1 cellular context compared by ENCODE assay signal in genomic region chr2:227759411-227760113, GRCh38.
A peak's percentile ranks its signal among the peaks of the same experiment; 100 is the strongest.
TF ChIP-seq lines count a peak whose summit lies in the region.

No MANE protein-coding gene starts in this region.

TF ChIP-seq in HepG2, 621 proteins besides CTCF, POLR2A, EP300 and RAD21 (continued from another document and continues in another):
- TF ChIP-seq, protein P1, sequence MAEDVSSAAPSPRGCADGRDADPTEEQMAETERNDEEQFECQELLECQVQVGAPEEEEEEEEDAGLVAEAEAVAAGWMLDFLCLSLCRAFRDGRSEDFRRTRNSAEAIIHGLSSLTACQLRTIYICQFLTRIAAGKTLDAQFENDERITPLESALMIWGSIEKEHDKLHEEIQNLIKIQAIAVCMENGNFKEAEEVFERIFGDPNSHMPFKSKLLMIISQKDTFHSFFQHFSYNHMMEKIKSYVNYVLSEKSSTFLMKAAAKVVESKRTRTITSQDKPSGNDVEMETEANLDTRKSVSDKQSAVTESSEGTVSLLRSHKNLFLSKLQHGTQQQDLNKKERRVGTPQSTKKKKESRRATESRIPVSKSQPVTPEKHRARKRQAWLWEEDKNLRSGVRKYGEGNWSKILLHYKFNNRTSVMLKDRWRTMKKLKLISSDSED (CRISPR knock-in tag; IDR thresholded peaks at IDR 0.05): no peak
- no peak for TF ChIP-seq ZNF577 (CRISPR knock-in tag; IDR thresholded peaks at IDR 0.05; ENCODE audit: borderline replicate concordance, low read depth)
- no peak for TF ChIP-seq RARG (CRISPR knock-in tag; IDR thresholded peaks at IDR 0.05; ENCODE audit: low read depth)
- TF ChIP-seq CERS6 (CRISPR knock-in tag; IDR thresholded peaks at IDR 0.05): no peak
- TF ChIP-seq BRCA1 (CRISPR knock-in tag; IDR thresholded peaks at IDR 0.05): no peak
- peak; percentile 54 for TF ChIP-seq ELF3 (CRISPR knock-in tag; IDR thresholded peaks at IDR 0.05)
- TF ChIP-seq, protein P2, sequence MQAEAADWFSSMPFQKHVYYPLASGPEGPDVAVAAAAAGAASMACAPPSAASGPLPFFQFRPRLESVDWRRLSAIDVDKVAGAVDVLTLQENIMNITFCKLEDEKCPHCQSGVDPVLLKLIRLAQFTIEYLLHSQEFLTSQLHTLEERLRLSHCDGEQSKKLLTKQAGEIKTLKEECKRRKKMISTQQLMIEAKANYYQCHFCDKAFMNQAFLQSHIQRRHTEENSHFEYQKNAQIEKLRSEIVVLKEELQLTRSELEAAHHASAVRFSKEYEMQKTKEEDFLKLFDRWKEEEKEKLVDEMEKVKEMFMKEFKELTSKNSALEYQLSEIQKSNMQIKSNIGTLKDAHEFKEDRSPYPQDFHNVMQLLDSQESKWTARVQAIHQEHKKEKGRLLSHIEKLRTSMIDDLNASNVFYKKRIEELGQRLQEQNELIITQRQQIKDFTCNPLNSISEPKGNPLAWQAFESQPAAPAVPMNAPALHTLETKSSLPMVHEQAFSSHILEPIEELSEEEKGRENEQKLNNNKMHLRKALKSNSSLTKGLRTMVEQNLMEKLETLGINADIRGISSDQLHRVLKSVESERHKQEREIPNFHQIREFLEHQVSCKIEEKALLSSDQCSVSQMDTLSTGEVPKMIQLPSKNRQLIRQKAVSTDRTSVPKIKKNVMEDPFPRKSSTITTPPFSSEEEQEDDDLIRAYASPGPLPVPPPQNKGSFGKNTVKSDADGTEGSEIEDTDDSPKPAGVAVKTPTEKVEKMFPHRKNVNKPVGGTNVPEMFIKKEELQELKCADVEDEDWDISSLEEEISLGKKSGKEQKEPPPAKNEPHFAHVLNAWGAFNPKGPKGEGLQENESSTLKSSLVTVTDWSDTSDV (CRISPR knock-in tag; IDR thresholded peaks at IDR 0.05): 0 out of 2 replicates have a peak, but pooled peaks have one; percentile 22
- no peak; the same call in 1 of the 2 replicates for TF ChIP-seq SPEN (CRISPR knock-in tag; IDR thresholded peaks at IDR 0.05; ENCODE audit: low read depth)
- no peak for TF ChIP-seq GPN1 (CRISPR knock-in tag; IDR thresholded peaks at IDR 0.05; ENCODE audit: borderline replicate concordance)
- 0 out of 2 replicates have a peak, but pooled peaks have one; percentile 26 for TF ChIP-seq ARNTL (CRISPR knock-in tag; IDR thresholded peaks at IDR 0.05)
- TF ChIP-seq NFIC (IDR thresholded peaks at IDR 0.05; ENCODE audit: low read length): peak; percentile 30; the same call in 1 of the 2 replicates
- peak; percentile 46; the same call in 1 of the 2 replicates for TF ChIP-seq MEIS1 (CRISPR knock-in tag; IDR thresholded peaks at IDR 0.05; ENCODE audit: borderline replicate concordance)
- TF ChIP-seq ZNF704 (CRISPR knock-in tag; IDR thresholded peaks at IDR 0.05; ENCODE audit: borderline replicate concordance): no peak
- peak; percentile 86 for TF ChIP-seq RARA (CRISPR knock-in tag; IDR thresholded peaks at IDR 0.05)
- no peak for TF ChIP-seq ZNF589 (CRISPR knock-in tag; conservative IDR thresholded peaks at IDR 0.05)
- TF ChIP-seq HOXA3 (CRISPR knock-in tag; IDR thresholded peaks at IDR 0.05): peak; percentile 83
- TF ChIP-seq MED8 (CRISPR knock-in tag; IDR thresholded peaks at IDR 0.05; ENCODE audit: insufficient replicate concordance): peak; percentile 78
- TF ChIP-seq UBTF (CRISPR knock-in tag; IDR thresholded peaks at IDR 0.05): 0 out of 2 replicates have a peak, but pooled peaks have one; percentile 19
- TF ChIP-seq JUNB (CRISPR knock-in tag; IDR thresholded peaks at IDR 0.05; ENCODE audit: borderline replicate concordance): peak; percentile 19; the same call in 1 of the 2 replicates
- no peak for TF ChIP-seq NR1H2 (CRISPR knock-in tag; IDR thresholded peaks at IDR 0.05; ENCODE audit: borderline replicate concordance, low read depth)
- no peak; the same call in 1 of the 2 replicates for TF ChIP-seq RERE (CRISPR knock-in tag; IDR thresholded peaks at IDR 0.05; ENCODE audit: low read depth)
- TF ChIP-seq ZNF205 (CRISPR knock-in tag; IDR thresholded peaks at IDR 0.05): no peak
- TF ChIP-seq, protein P3, sequence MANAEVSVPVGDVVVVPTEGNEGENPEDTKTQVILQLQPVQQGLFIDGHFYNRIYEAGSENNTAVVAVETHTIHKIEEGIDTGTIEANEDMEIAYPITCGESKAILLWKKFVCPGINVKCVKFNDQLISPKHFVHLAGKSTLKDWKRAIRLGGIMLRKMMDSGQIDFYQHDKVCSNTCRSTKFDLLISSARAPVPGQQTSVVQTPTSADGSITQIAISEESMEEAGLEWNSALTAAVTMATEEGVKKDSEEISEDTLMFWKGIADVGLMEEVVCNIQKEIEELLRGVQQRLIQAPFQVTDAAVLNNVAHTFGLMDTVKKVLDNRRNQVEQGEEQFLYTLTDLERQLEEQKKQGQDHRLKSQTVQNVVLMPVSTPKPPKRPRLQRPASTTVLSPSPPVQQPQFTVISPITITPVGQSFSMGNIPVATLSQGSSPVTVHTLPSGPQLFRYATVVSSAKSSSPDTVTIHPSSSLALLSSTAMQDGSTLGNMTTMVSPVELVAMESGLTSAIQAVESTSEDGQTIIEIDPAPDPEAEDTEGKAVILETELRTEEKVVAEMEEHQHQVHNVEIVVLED (CRISPR knock-in tag; IDR thresholded peaks at IDR 0.05; ENCODE audit: borderline replicate concordance): peak; percentile 31; the same call in 1 of the 2 replicates
- TF ChIP-seq PCBP1 (IDR thresholded peaks at IDR 0.05; ENCODE audit: borderline replicate concordance, low read depth, low read length): no peak
- TF ChIP-seq MAFK (conservative IDR thresholded peaks at IDR 0.05 in 1 of 2, IDR thresholded peaks at IDR 0.05 in 1 of 2; ENCODE audit: low read length in 2 of 2): no peak
- peak; percentile 21; the same call in 1 of the 2 replicates for TF ChIP-seq HMG20B (CRISPR knock-in tag; conservative IDR thresholded peaks at IDR 0.05)
- TF ChIP-seq ASH2L (IDR thresholded peaks at IDR 0.05; ENCODE audit: insufficient read length, low read depth, low read length): no peak
- peak; percentile 86 for TF ChIP-seq ZNF362 (CRISPR knock-in tag; IDR thresholded peaks at IDR 0.05; ENCODE audit: borderline replicate concordance)
- no peak for TF ChIP-seq IRX3 (CRISPR knock-in tag; IDR thresholded peaks at IDR 0.05; ENCODE audit: borderline replicate concordance, low read depth)
- TF ChIP-seq GATAD2A (CRISPR knock-in tag; IDR thresholded peaks at IDR 0.05): peak; percentile 90
- no peak for TF ChIP-seq ZNF333 (CRISPR knock-in tag; IDR thresholded peaks at IDR 0.05; ENCODE audit: borderline replicate concordance)
- no peak for TF ChIP-seq ZBTB26 (CRISPR knock-in tag; IDR thresholded peaks at IDR 0.05; ENCODE audit: borderline replicate concordance)
- TF ChIP-seq HES4 (CRISPR knock-in tag; IDR thresholded peaks at IDR 0.05; ENCODE audit: borderline replicate concordance): no peak
- no peak for TF ChIP-seq POLR2AphosphoS5 (IDR thresholded peaks at IDR 0.05; ENCODE audit: low read depth, low read length)
- no peak for TF ChIP-seq ZNF317 (CRISPR knock-in tag; IDR thresholded peaks at IDR 0.05)
- peak; percentile 92 for TF ChIP-seq ZBTB38 (CRISPR knock-in tag; IDR thresholded peaks at IDR 0.05)
- TF ChIP-seq, protein P4, sequence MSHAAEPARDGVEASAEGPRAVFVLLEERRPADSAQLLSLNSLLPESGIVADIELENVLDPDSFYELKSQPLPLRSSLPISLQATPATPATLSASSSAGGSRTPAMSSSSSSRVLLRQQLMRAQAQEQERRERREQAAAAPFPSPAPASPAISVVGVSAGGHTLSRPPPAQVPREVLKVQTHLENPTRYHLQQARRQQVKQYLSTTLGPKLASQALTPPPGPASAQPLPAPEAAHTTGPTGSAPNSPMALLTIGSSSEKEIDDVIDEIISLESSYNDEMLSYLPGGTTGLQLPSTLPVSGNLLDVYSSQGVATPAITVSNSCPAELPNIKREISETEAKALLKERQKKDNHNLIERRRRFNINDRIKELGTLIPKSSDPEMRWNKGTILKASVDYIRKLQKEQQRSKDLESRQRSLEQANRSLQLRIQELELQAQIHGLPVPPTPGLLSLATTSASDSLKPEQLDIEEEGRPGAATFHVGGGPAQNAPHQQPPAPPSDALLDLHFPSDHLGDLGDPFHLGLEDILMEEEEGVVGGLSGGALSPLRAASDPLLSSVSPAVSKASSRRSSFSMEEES (CRISPR knock-in tag; IDR thresholded peaks at IDR 0.05): peak; percentile 96
- TF ChIP-seq ZMAT3 (CRISPR knock-in tag; conservative IDR thresholded peaks at IDR 0.05): no peak
- no peak for TF ChIP-seq ZNF256 (CRISPR knock-in tag; conservative IDR thresholded peaks at IDR 0.05)
- TF ChIP-seq ZNF343 (CRISPR knock-in tag; IDR thresholded peaks at IDR 0.05): no peak
- no peak for TF ChIP-seq DMAP1 (CRISPR knock-in tag; IDR thresholded peaks at IDR 0.05)
- TF ChIP-seq ZNF17 (CRISPR knock-in tag; IDR thresholded peaks at IDR 0.05): no peak
